12 cellular contexts compared by ENCODE assay signal in genomic region chr6:169188051-169188863, GRCh38.
A peak's percentile ranks its signal among the peaks of the same experiment; 100 is the strongest.
DNase-seq lines count a peak whose midpoint lies in the region; ATAC-seq and TF ChIP-seq lines count a peak whose summit lies in the region.
"Had no signal": no experiment of that assay in that cellular context is flagged by ENCODE, and none has a peak within 500 bp of the region (broad histone marks: within the 10 kb centered on the region; RNA-seq: fewer than 3 reads in every experiment).

No MANE protein-coding gene starts in this region.

- peak; percentile 15 for DNase-seq in NCI-H748 (lab: John Stamatoyannopoulos, UW; ENCODE audit: unreplicated experiment)
- no peak for DNase-seq in NCI-H748 treated with DMSO at 0.1 percent for 48 hours (lab: John Stamatoyannopoulos, UW)
- DNase-seq in NCI-H1092 (lab: John Stamatoyannopoulos, UW) = peak; percentile 11
- DNase-seq in cardiac fibroblast (ENCODE audit: low read depth in 2 of 2) = peak; percentile 63 to 98
- peak; percentile 78 for DNase-seq in posterior vena cava (ENCODE audit: low spot score)
- no peak for DNase-seq in WTC11 (ENCODE audit: low spot score)
- no peak for DNase-seq in cortex of kidney (lab: John Stamatoyannopoulos, UW)
- DNase-seq: left ventricle myocardium inferior, NCI-H1694 treated with DMSO at 0.1 percent for 48 hours, WERI-Rb-1 had no signal

- CTCF ChIA-PET in WTC11 (lab: Charles Lee) = interaction anchor here (0.8 kb wide), 1 partner anchor 138 kb away, joined by 3 read pairs; no protein-coding TSS in a partner anchor

- H3K9me3 Mint-ChIP-seq in WTC11 = peaks cover 12% of the 10 kb centered on the region

- no peaks in the 10 kb centered on the region for H3K27me3 Mint-ChIP-seq in WTC11 (ENCODE audit: low read depth)
- H3K27me3 Mint-ChIP-seq: dendritic cell treated with granulocyte-macrophage colony-stimulating factor and Interleukin-4, amounts not matched to agents 40 ng/mL and 50 ng/mL, for 4 days had no signal

- intact Hi-C loops in posterior vena cava (cut with DNase I) = no loop called here

- TF ChIP-seq CTCF in cardiac fibroblast (IDR thresholded peaks at IDR 0.05; ENCODE audit: low read depth, low read length) (no peak), WTC11 (IDR thresholded peaks at IDR 0.05) (no peak)

- H3K36me3 Mint-ChIP-seq in WTC11 = peaks cover 2% of the 10 kb centered on the region; the same call in 1 of the 2 replicates

- H3K27ac Mint-ChIP-seq in WTC11 = no peak overlapping the region
- H3K27ac Mint-ChIP-seq: dendritic cell treated with granulocyte-macrophage colony-stimulating factor and Interleukin-4, amounts not matched to agents 40 ng/mL and 50 ng/mL, for 4 days had no signal

- POLR2A ChIA-PET in WTC11 (lab: Charles Lee) = no interaction called here

- no peaks in the 10 kb centered on the region for H3K4me1 Mint-ChIP-seq in WTC11

- H3K4me3 Mint-ChIP-seq in WTC11 = no peak overlapping the region
- H3K4me3 Mint-ChIP-seq: dendritic cell treated with granulocyte-macrophage colony-stimulating factor and Interleukin-4, amounts not matched to agents 40 ng/mL and 50 ng/mL, for 4 days had no signal

- ATAC-seq in WTC11 = no peak
- ATAC-seq in HG02571 (IDR thresholded peaks at IDR 0.05; ENCODE audit: unreplicated experiment) = no peak

- no peak overlapping the region for H3K4me3 ChIP-seq in cardiac fibroblast (replicated peaks in 1 of 2; ENCODE audit: low read depth in 2 of 2, low read length in 2 of 2)
- H3K4me3 ChIP-seq: left ventricle myocardium inferior had no signal

TF ChIP-seq in WTC11, 78 proteins besides CTCF, POLR2A, EP300 and RAD21:
- TF ChIP-seq PRDM15 (CRISPR knock-in tag; IDR thresholded peaks at IDR 0.05) (no peak), STAT6 (CRISPR knock-in tag; conservative IDR thresholded peaks at IDR 0.05; ENCODE audit: low read depth) (no peak), ZNF532 (CRISPR knock-in tag; IDR thresholded peaks at IDR 0.05; ENCODE audit: borderline replicate concordance) (no peak)

Comparison
In these comparisons a context has a peak if more than half of its experiments do, and no peak if none do; other contexts are left out.
1. DNase-seq: peak in NCI-H748 (single experiment), NCI-H1092 (single experiment), cardiac fibroblast (2 of 2) and posterior vena cava (single experiment); none in NCI-H748 treated with DMSO at 0.1 percent for 48 hours (single experiment), WTC11 (single experiment) and cortex of kidney (single experiment).